Comparison of ENCODE assay signal across 22 cellular contexts in the genomic region with DNA sequence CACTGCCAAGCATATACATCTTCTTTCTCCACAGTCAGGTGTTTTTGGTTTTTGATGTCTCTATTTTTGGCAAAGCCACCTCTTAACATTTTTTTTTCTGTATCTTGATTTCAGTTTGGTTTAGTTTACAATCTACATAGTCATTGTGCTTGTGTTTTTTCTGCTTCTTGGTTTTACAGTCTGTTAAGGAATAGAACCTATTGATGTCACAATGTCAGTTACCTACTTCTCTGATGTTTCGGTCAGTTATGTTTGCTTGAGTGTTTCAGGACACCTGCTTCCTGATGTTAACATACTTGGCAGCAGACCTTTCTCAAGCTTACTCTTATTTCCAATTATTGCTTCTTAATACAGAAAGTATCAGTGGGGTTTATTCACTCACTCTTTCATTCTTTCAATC.
A peak's percentile ranks its signal among the peaks of the same experiment; 100 is the strongest.
DNase-seq lines count a peak whose midpoint lies in the region; ATAC-seq, FAIRE-seq and TF ChIP-seq lines count a peak whose summit lies in the region.
"Had no signal": no experiment of that assay in that cellular context is flagged by ENCODE, and none has a peak within 500 bp of the region (broad histone marks: within the 10 kb centered on the region; RNA-seq: fewer than 3 reads in every experiment).

No MANE protein-coding gene starts in this region.

- 31% methylated on average over 1 of the region's 1 CpG for WGBS in HepG2 (ENCODE audit: low lambda C conversion rate)
- WGBS in right lobe of liver (ENCODE audit: insufficient coverage, low coverage, low lambda C conversion rate, missing lambda C conversion rate): 82% methylated on average over 1 of the region's 1 CpG

- DNase-seq in HepG2 (ENCODE audit: low spot score): no peak
- no peak for DNase-seq in right lobe of liver
- DNase-seq in C1 segment of cervical spinal cord (lab: John Stamatoyannopoulos, UW): no peak
- DNase-seq in stimulated activated CD4-positive, alpha-beta T cell treated with anti-CD3 and anti-CD28 coated beads, Interleukin-4, amount 100 ng/mL, for 4 hours: no peak
- no peak for DNase-seq in GM12891 (ENCODE audit: insufficient read length, low spot score)
- DNase-seq in NCI-H1436 (lab: John Stamatoyannopoulos, UW): no peak
- DNase-seq: activated effector memory CD4-positive, alpha-beta T cell treated with Interleukin-2 at 50 U/mL for 16 hours; amygdala; gastrocnemius medialis; HCEC 1CT; left ventricle myocardium inferior; NCI-H1092; NCI-H2171 treated with DMSO at 0.1 percent for 48 hours; T-helper 1 cell; transverse colon had no signal

- CTCF ChIA-PET in HepG2 (lab: Yijun Ruan, JAX; ENCODE audit: low intra/inter-chr PET ratio, low total read pairs): no interaction called here

- intact Hi-C loops in HepG2 (cut with micrococcal nuclease; ENCODE audit: unreplicated experiment): no loop called here
- intact Hi-C loops in right lobe of liver (cut with DNase I): no loop called here

- POLR2A ChIA-PET in HepG2 (lab: Yijun Ruan, JAX): no interaction called here

- TF ChIP-seq RAD21 in HepG2 (CRISPR knock-in tag; IDR thresholded peaks at IDR 0.05): no peak

- no peak overlapping the region for H2AFZ ChIP-seq in HepG2 (ENCODE audit: low read length)
- H2AFZ ChIP-seq: parathyroid adenoma had no signal

- ATAC-seq in HepG2 (no peak), right lobe of liver (no peak), GM21723 (IDR thresholded peaks at IDR 0.05; ENCODE audit: unreplicated experiment) (peak; percentile 66), HG03108 (IDR thresholded peaks at IDR 0.05; ENCODE audit: unreplicated experiment) (peak; percentile 71)
- ATAC-seq: gastrocnemius medialis; stimulated activated memory B cell treated with anti-CD40 and anti-IgM and Interleukin-4, amounts not matched to agents 10 μg/mL and 1 μg/mL and 100 μg/mL, for 72 hours had no signal

- no peaks in the 10 kb centered on the region for H3K4me1 ChIP-seq in HepG2 (ENCODE audit: insufficient read depth, low read length)
- no peaks in the 10 kb centered on the region for H3K4me1 ChIP-seq in right lobe of liver
- H3K4me1 ChIP-seq: BLaER1, gastrocnemius medialis, left ventricle myocardium inferior, parathyroid adenoma, transverse colon had no signal

- TF ChIP-seq CTCF in HepG2 (CRISPR knock-in tag; IDR thresholded peaks at IDR 0.05) (no peak), right lobe of liver (IDR thresholded peaks at IDR 0.05) (no peak)

- H3K36me3 ChIP-seq in HepG2 (replicated peaks in 1 of 2; ENCODE audit: control insufficient read depth in 1 of 2, insufficient read depth in 2 of 2, low read length in 2 of 2): no peaks in the 10 kb centered on the region
- H3K36me3 ChIP-seq in right lobe of liver: no peaks in the 10 kb centered on the region
- H3K36me3 ChIP-seq: BLaER1, gastrocnemius medialis, left ventricle myocardium inferior, transverse colon had no signal

- H3K9me3 ChIP-seq in HepG2 (ENCODE audit: low read length) (peaks cover 16% of the 10 kb centered on the region), right lobe of liver (no peaks in the 10 kb centered on the region)
- H3K9me3 ChIP-seq: BLaER1, gastrocnemius medialis, left ventricle myocardium inferior, transverse colon had no signal

- no peak overlapping the region for H3K4me2 ChIP-seq in HepG2 (ENCODE audit: low read depth, low read length)
- H3K4me2 ChIP-seq: BLaER1 had no signal

- H4K20me1 ChIP-seq in HepG2 (ENCODE audit: insufficient read depth, low read length): no peaks in the 10 kb centered on the region
- H4K20me1 ChIP-seq: BLaER1 had no signal

- H3K27ac ChIP-seq in HepG2 (ENCODE audit: extremely low read length, insufficient read depth, low read length): no peak overlapping the region
- H3K27ac ChIP-seq in right lobe of liver: no peak overlapping the region
- H3K27ac ChIP-seq: 22Rv1, BLaER1, gastrocnemius medialis, left ventricle myocardium inferior, parathyroid adenoma, transverse colon had no signal

- H3K9ac ChIP-seq in HepG2 (ENCODE audit: insufficient read depth, low read depth, low read length): no peak overlapping the region
- H3K9ac ChIP-seq: BLaER1, parathyroid adenoma had no signal

- H3K27me3 ChIP-seq in HepG2 (ENCODE audit: control insufficient read depth in 1 of 2, insufficient read depth in 2 of 2, low read length in 2 of 2) (no peaks in the 10 kb centered on the region), right lobe of liver (no peaks in the 10 kb centered on the region)
- H3K27me3 ChIP-seq: BLaER1, gastrocnemius medialis, transverse colon had no signal

- no peak for TF ChIP-seq EP300 in HepG2 (IDR thresholded peaks at IDR 0.05; ENCODE audit: low read depth in 2 of 2, low read length in 2 of 2)
- no peak for TF ChIP-seq EP300 in HepG2 (CRISPR knock-in tag; IDR thresholded peaks at IDR 0.05; ENCODE audit: borderline replicate concordance)

- FAIRE-seq in HepG2 (lab: Jason Lieb, UNC) (peak; percentile 12), GM12891 (lab: Jason Lieb, UNC) (no peak)
- FAIRE-seq: GM19239 had no signal

- H3K79me2 ChIP-seq in HepG2 (ENCODE audit: insufficient read depth, low read length): no peaks in the 10 kb centered on the region
- H3K79me2 ChIP-seq: parathyroid adenoma had no signal

- H3K4me3 ChIP-seq in HepG2 (replicated peaks in 1 of 3; ENCODE audit: insufficient read depth in 1 of 3, low read depth in 2 of 3, low read length in 3 of 3) (no peak overlapping the region), right lobe of liver (no peak overlapping the region)
- H3K4me3 ChIP-seq: BLaER1, gastrocnemius medialis, left ventricle myocardium inferior, transverse colon had no signal

- TF ChIP-seq POLR2A in HepG2 (IDR thresholded peaks at IDR 0.05; ENCODE audit: insufficient read depth in 1 of 2, low read depth in 2 of 2, low read length in 2 of 2) (no peak), right lobe of liver (IDR thresholded peaks at IDR 0.05) (no peak), GM12891 (IDR thresholded peaks at IDR 0.05; ENCODE audit: low read depth, low read length) (no peak)

- no TSS peak for BruUV-seq in HepG2 (replicated peaks; lab: Mats Ljungman, UMichigan)

- in situ Hi-C loops in HepG2 (cut with HindIII; ENCODE audit: extremely low pct_ligation_motif_present, low pct_unique_long_range_greater_than_20kb): no loop called here

TF ChIP-seq in HepG2, 621 proteins besides CTCF, POLR2A, EP300 and RAD21 (continues in another document):
- no peak for TF ChIP-seq ZNF232 (CRISPR knock-in tag; IDR thresholded peaks at IDR 0.05; ENCODE audit: borderline replicate concordance)
- no peak for TF ChIP-seq HCFC1 (IDR thresholded peaks at IDR 0.05; ENCODE audit: low read depth, low read length)
- TF ChIP-seq CEBPB (IDR thresholded peaks at IDR 0.05; ENCODE audit: borderline replicate concordance, low read depth, low read length): no peak
- TF ChIP-seq POGZ (CRISPR knock-in tag; IDR thresholded peaks at IDR 0.05): no peak
- TF ChIP-seq ATF2 (CRISPR knock-in tag; IDR thresholded peaks at IDR 0.05): no peak
- TF ChIP-seq ZNF607 (CRISPR knock-in tag; IDR thresholded peaks at IDR 0.05; ENCODE audit: borderline replicate concordance): no peak

TF ChIP-seq in GM12891, 5 proteins besides CTCF, POLR2A, EP300 and RAD21:
- TF ChIP-seq SPI1 (IDR thresholded peaks at IDR 0.05; ENCODE audit: low read depth, low read length) (no peak), POU2F2 (IDR thresholded peaks at IDR 0.05; ENCODE audit: low read depth, low read length) (no peak), POLR2AphosphoS5 (IDR thresholded peaks at IDR 0.05; ENCODE audit: low read depth, low read length) (no peak), PAX5 (IDR thresholded peaks at IDR 0.05; ENCODE audit: insufficient read depth, low read length, severe bottlenecking) (no peak), TAF1 (IDR thresholded peaks at IDR 0.05; ENCODE audit: low read depth, low read length) (no peak)

Comparison
In these comparisons a context has a peak if more than half of its experiments do, and no peak if none do; other contexts are left out.
1. ATAC-seq: peak in GM21723 (single experiment) and HG03108 (single experiment); none in HepG2 (single experiment) and right lobe of liver (0 of 4).